ENCODE assay signal across 8 cellular contexts in genomic region chr11:128830836-128831780, GRCh38. TPM values are rescaled to one million over a fixed set of nuclear protein-coding genes. Genes with fewer than 3 reads are reported as not detected.
DNase-seq lines count a peak whose midpoint lies in the region; ATAC-seq lines count a peak whose summit lies in the region.

No MANE protein-coding gene starts in this region.

- H2BK120ac ChIP-seq in mesenchymal stem cell (ENCODE audit: low read depth, low read length), result no peak overlapping the region

- H2BK5ac ChIP-seq in mesenchymal stem cell (ENCODE audit: low read depth, low read length, poor library complexity, severe bottlenecking), result no peak overlapping the region

- peak; percentile 88 for ATAC-seq in GM19395 (IDR thresholded peaks at IDR 0.05; ENCODE audit: unreplicated experiment)
- peak; percentile 78 for ATAC-seq in HG03460 (IDR thresholded peaks at IDR 0.05; ENCODE audit: unreplicated experiment)

- no peaks in the 10 kb centered on the region for H3K9me3 ChIP-seq in CD8-positive, alpha-beta memory T cell (ENCODE audit: low read length)
- H3K9me3 ChIP-seq in mesenchymal stem cell (ENCODE audit: control insufficient read depth, low read length), result no peaks in the 10 kb centered on the region

- H3K9me3 Mint-ChIP-seq in CD8-positive, alpha-beta memory T cell, result peaks cover 0 to under 1% (median 0%) of the 10 kb centered on the region in 5 donors
- H3K9me3 Mint-ChIP-seq in activated CD4-positive, alpha-beta memory T cell treated with anti-CD3 and anti-CD28 coated beads for 36 hours, result no peaks in the 10 kb centered on the region

- H3K4me3 ChIP-seq in CD8-positive, alpha-beta memory T cell (ENCODE audit: low read length), result peak overlapping the region; percentile 4
- no peak overlapping the region for H3K4me3 ChIP-seq in mesenchymal stem cell (ENCODE audit: insufficient read depth in 1 of 2, low read depth in 1 of 2, low read length in 2 of 2)

- POLR2A ChIA-PET in CD8-positive, alpha-beta memory T cell (lab: Charles Lee), result interaction anchor here (0.5 to 1.6 kb wide), 6 partner anchors 9 to 659 kb away, joined by 3 to 7 read pairs (median 4); no protein-coding TSS in a partner anchor
- POLR2A ChIA-PET in activated CD4-positive, alpha-beta memory T cell treated with anti-CD3 and anti-CD28 coated beads for 36 hours (lab: Charles Lee), result interaction anchor here (0.7 to 1.6 kb wide), 10 partner anchors 9 to 791 kb away, joined by 3 to 6 read pairs (median 4); partner anchors contain the start of gene FLI1

- no peaks in the 10 kb centered on the region for H3K79me1 ChIP-seq in mesenchymal stem cell (replicated peaks; ENCODE audit: low read length, poor library complexity, severe bottlenecking)

- no peaks in the 10 kb centered on the region for H3K27me3 Mint-ChIP-seq in CD8-positive, alpha-beta memory T cell
- H3K27me3 Mint-ChIP-seq in activated CD4-positive, alpha-beta memory T cell treated with anti-CD3 and anti-CD28 coated beads for 36 hours, result no peaks in the 10 kb centered on the region

- no peak overlapping the region for H3K4me2 ChIP-seq in mesenchymal stem cell (ENCODE audit: low read length, poor library complexity, severe bottlenecking)

- H3K4me3 Mint-ChIP-seq in CD8-positive, alpha-beta memory T cell, result peak overlapping the region; percentile 41 to 89 (median 72)
- peak overlapping the region; percentile 52 for H3K4me3 Mint-ChIP-seq in activated CD4-positive, alpha-beta memory T cell treated with anti-CD3 and anti-CD28 coated beads for 36 hours

- no peak overlapping the region for H3K14ac ChIP-seq in mesenchymal stem cell (ENCODE audit: low read length in 2 of 2)

- no peak overlapping the region for H4K91ac ChIP-seq in mesenchymal stem cell (ENCODE audit: low read length)

- peaks cover 21 to 36% (median 32%) of the 10 kb centered on the region in 3 donors for H3K4me1 Mint-ChIP-seq in CD8-positive, alpha-beta memory T cell
- peaks cover 19% of the 10 kb centered on the region for H3K4me1 Mint-ChIP-seq in activated CD4-positive, alpha-beta memory T cell treated with anti-CD3 and anti-CD28 coated beads for 36 hours (ENCODE audit: low read depth)

- 40% methylated on average over 12 of the region's 13 CpGs for WGBS in mesenchymal stem cell

- peak overlapping the region; percentile 72 to 98 (median 92) for H3K27ac Mint-ChIP-seq in CD8-positive, alpha-beta memory T cell
- H3K27ac Mint-ChIP-seq in activated CD4-positive, alpha-beta memory T cell treated with anti-CD3 and anti-CD28 coated beads for 36 hours, result peak overlapping the region; percentile 89

- no peak overlapping the region for H4K8ac ChIP-seq in mesenchymal stem cell (ENCODE audit: low read length)

- H3K36me3 ChIP-seq in CD8-positive, alpha-beta memory T cell (ENCODE audit: insufficient read depth, low read length), result no peaks in the 10 kb centered on the region
- H3K36me3 ChIP-seq in mesenchymal stem cell (ENCODE audit: control insufficient read depth in 1 of 2, insufficient read depth in 2 of 2, low read depth in 1 of 2, low read length in 2 of 2), result no peaks in the 10 kb centered on the region

- H3K9ac ChIP-seq in mesenchymal stem cell (ENCODE audit: low read length), result peak overlapping the region; percentile 48

- H3K4ac ChIP-seq in mesenchymal stem cell (ENCODE audit: low read depth in 1 of 2, low read length in 2 of 2), result no peak overlapping the region

- H2BK15ac ChIP-seq in mesenchymal stem cell (ENCODE audit: low read depth, poor library complexity, severe bottlenecking), result no peak overlapping the region

- no peak overlapping the region for H3K23ac ChIP-seq in mesenchymal stem cell (ENCODE audit: low read length in 2 of 2)

- H2AFZ ChIP-seq in mesenchymal stem cell (ENCODE audit: low read depth, low read length), result no peak overlapping the region

- H3K27ac ChIP-seq in CD8-positive, alpha-beta memory T cell (ENCODE audit: low read depth, low read length), result peak overlapping the region; percentile 57
- H3K27ac ChIP-seq in mesenchymal stem cell (ENCODE audit: low read length, poor library complexity, severe bottlenecking), result no peak overlapping the region

- H3K36me3 Mint-ChIP-seq in CD8-positive, alpha-beta memory T cell, result peaks cover 0 to 2% (median under 1%) of the 10 kb centered on the region in 3 donors
- H3K36me3 Mint-ChIP-seq in activated CD4-positive, alpha-beta memory T cell treated with anti-CD3 and anti-CD28 coated beads for 36 hours, result no peaks in the 10 kb centered on the region

- no peak overlapping the region for H2AK5ac ChIP-seq in mesenchymal stem cell (ENCODE audit: low read length, severe bottlenecking)

- DNase-seq in CD8-positive, alpha-beta memory T cell, result peak; percentile 75 to 89 (median 80)
- peak; percentile 62 for DNase-seq in NCI-H748 treated with DMSO at 0.1 percent for 48 hours (lab: John Stamatoyannopoulos, UW)
- peak; percentile 93 for DNase-seq in activated CD4-positive, alpha-beta memory T cell treated with anti-CD3 and anti-CD28 coated beads for 36 hours
- peak; percentile 83 for DNase-seq in effector CD8-positive, alpha-beta T cell (lab: John Stamatoyannopoulos, UW)
- DNase-seq in mesenchymal stem cell, result peak; percentile 81
- peak; percentile 58 to 70 for DNase-seq in stimulated activated CD8-positive, alpha-beta memory T cell treated with anti-CD3 and anti-CD28 coated beads, Interleukin-15, amount 100 ng/mL, for 48 hours (ENCODE audit: low read depth in 2 of 2)

- H3K18ac ChIP-seq in mesenchymal stem cell (ENCODE audit: low read depth in 1 of 2, low read length in 2 of 2), result no peak overlapping the region

- intact Hi-C loops in activated CD4-positive, alpha-beta memory T cell treated with anti-CD3 and anti-CD28 coated beads for 36 hours (cut with micrococcal nuclease), result loop anchor here (1.0 to 10.0 kb wide), 13 partner anchors 28 to 1916 kb away; partner anchors contain the start of gene FLI1

- CTCF ChIA-PET in CD8-positive, alpha-beta memory T cell (lab: Charles Lee), result interaction anchor here (0.7 to 3.7 kb wide), 58 partner anchors 10 to 801 kb away, joined by 3 to 57 read pairs (median 4); partner anchors contain the start of gene FLI1
- CTCF ChIA-PET in activated CD4-positive, alpha-beta memory T cell treated with anti-CD3 and anti-CD28 coated beads for 36 hours (lab: Charles Lee), result interaction anchor here (0.5 to 4.7 kb wide), 75 partner anchors 9 to 802 kb away, joined by 3 to 76 read pairs (median 4); partner anchors contain the start of gene FLI1

- no peak overlapping the region for H2BK12ac ChIP-seq in mesenchymal stem cell (ENCODE audit: low read length in 2 of 2)

- H3K4me1 ChIP-seq in CD8-positive, alpha-beta memory T cell (ENCODE audit: insufficient read depth, low read length), result peaks cover 13% of the 10 kb centered on the region
- no peaks in the 10 kb centered on the region for H3K4me1 ChIP-seq in mesenchymal stem cell (ENCODE audit: control insufficient read depth, insufficient read depth, low read depth, low read length)

- H3K27me3 ChIP-seq in CD8-positive, alpha-beta memory T cell (ENCODE audit: insufficient read depth, low read length, poor library complexity, severe bottlenecking), result no peaks in the 10 kb centered on the region
- peaks cover 8 to 28% of the 10 kb centered on the region in 2 experiments for H3K27me3 ChIP-seq in mesenchymal stem cell (ENCODE audit: control insufficient read depth in 1 of 2, insufficient read depth in 1 of 2, low read length in 2 of 2)

RNA-seq across cellular contexts. Expression of gene KCNJ1, which starts 36.0 kb away (rescaled TPM):
- not detected for total RNA-seq in CD8-positive, alpha-beta memory T cell
- polyA plus RNA-seq in CD8-positive, alpha-beta memory T cell, result not detected
- total RNA-seq in activated CD4-positive, alpha-beta memory T cell treated with anti-CD3 and anti-CD28 coated beads for 36 hours, result not detected
- not detected for polyA plus RNA-seq in mesenchymal stem cell (2013, experiment 1 of 2)
- polyA plus RNA-seq in mesenchymal stem cell (2013, experiment 2 of 2), result 0.03 TPM
